8 cellular contexts compared by ENCODE assay signal in the genomic region with DNA sequence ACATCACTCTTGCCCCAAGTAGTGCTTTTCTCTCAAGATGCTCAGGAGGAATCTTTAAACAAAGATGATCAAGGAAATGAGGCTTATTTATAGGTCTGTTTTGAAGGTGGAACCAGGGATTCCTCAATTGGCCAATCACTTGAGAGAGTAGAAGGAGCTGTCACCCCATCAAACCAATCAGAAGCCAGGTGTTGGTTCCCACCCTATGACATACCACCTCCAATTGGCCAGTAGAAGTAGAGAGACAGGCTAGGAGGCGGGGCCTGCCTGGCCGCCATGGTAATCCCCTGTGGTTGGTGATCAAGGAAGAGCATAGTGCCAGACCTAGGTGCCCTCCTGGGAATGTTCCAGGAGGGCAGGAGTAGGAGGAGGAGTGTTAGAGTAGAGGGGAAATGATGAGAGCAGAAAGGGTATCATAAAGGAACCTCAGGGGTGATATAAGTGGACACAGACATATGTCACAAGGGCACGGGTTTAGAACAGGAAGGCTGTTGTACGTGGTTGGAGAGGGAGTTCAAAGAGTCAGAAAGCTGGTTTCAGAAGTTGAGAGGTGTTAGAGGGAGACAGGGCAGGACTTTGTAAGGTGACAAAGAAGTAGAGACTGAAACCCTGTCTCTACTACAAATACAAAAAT. TPM values are rescaled to one million over a fixed set of nuclear protein-coding genes. Genes with fewer than 3 reads are reported as not detected.
A peak's percentile ranks its signal among the peaks of the same experiment; 100 is the strongest.
DNase-seq lines count a peak whose midpoint lies in the region; ATAC-seq and TF ChIP-seq lines count a peak whose summit lies in the region.

No MANE protein-coding gene starts in this region.

- DNase-seq in CMK (ENCODE audit: low read depth), result peak; percentile 41
- peak; percentile 37 for DNase-seq in HT1080 (ENCODE audit: low read depth)
- peak; percentile 20 for DNase-seq in choroid plexus epithelial cell (ENCODE audit: low read depth)
- no peak for DNase-seq in DMS79 treated with DMSO at 0.1 percent for 48 hours (lab: John Stamatoyannopoulos, UW)
- no peak for DNase-seq in WERI-Rb-1
- no peak for DNase-seq in mesenteric fat pad (ENCODE audit: low spot score)

- no peaks in the 10 kb centered on the region for H3K36me3 ChIP-seq in WERI-Rb-1

- ATAC-seq in GM18520 (IDR thresholded peaks at IDR 0.05; ENCODE audit: unreplicated experiment) (peak; percentile 80), GM21723 (IDR thresholded peaks at IDR 0.05; ENCODE audit: unreplicated experiment) (no peak)

- no peaks in the 10 kb centered on the region for H3K27me3 ChIP-seq in WERI-Rb-1 (ENCODE audit: insufficient read depth, low read depth, severe bottlenecking)

- no peaks in the 10 kb centered on the region for H3K9me3 ChIP-seq in WERI-Rb-1 (ENCODE audit: severe bottlenecking)

- H3K4me3 ChIP-seq in choroid plexus epithelial cell (ENCODE audit: low read depth, low read length), result no peak overlapping the region
- no peak overlapping the region for H3K4me3 ChIP-seq in WERI-Rb-1 (ENCODE audit: low read depth, low read length)

- TF ChIP-seq CTCF in choroid plexus epithelial cell (conservative IDR thresholded peaks at IDR 0.05; ENCODE audit: low read depth, low read length), result no peak
- TF ChIP-seq CTCF in WERI-Rb-1 (IDR thresholded peaks at IDR 0.05; ENCODE audit: low read depth, low read length), result no peak

- no peak overlapping the region for H3K27ac ChIP-seq in WERI-Rb-1

RNA-seq across cellular contexts. Expression of a gene that starts 10.5 kb away (rescaled TPM):
- total RNA-seq in HT1080 (2014; rRNA removed; shearing (Covaris generic)), result not detected in 2 replicates
- polyA plus RNA-seq in HT1080 (2015; cell fraction: cytosol; rRNA removed), result not detected in 2 replicates
- not detected in 2 replicates for polyA plus RNA-seq in HT1080 (2015; cell fraction: nucleus; rRNA removed)
- not detected for total RNA-seq in mesenteric fat pad

RNA-seq across cellular contexts. Expression of a gene that starts 16.1 kb away (rescaled TPM):
- 19.7 and 21.1 TPM in 2 replicates for total RNA-seq in HT1080 (2014; rRNA removed; shearing (Covaris generic))
- 8.8 and 9.8 TPM in 2 replicates for polyA plus RNA-seq in HT1080 (2015; cell fraction: cytosol; rRNA removed)
- polyA plus RNA-seq in HT1080 (2015; cell fraction: nucleus; rRNA removed), result 42.6 and 43.6 TPM in 2 replicates
- 6.4 TPM for total RNA-seq in mesenteric fat pad

RNA-seq across cellular contexts. Expression of a gene that starts 32.4 kb away (rescaled TPM):
- total RNA-seq in HT1080 (2014; rRNA removed; shearing (Covaris generic)), result 71.9 and 93.9 TPM in 2 replicates
- 60.8 and 74.9 TPM in 2 replicates for polyA plus RNA-seq in HT1080 (2015; cell fraction: cytosol; rRNA removed)
- 73.1 and 76.0 TPM in 2 replicates for polyA plus RNA-seq in HT1080 (2015; cell fraction: nucleus; rRNA removed)
- total RNA-seq in mesenteric fat pad, result 63.9 TPM

RNA-seq across cellular contexts. Expression of a gene that starts 33.0 kb away (rescaled TPM):
- not detected in 2 replicates for total RNA-seq in HT1080 (2014; rRNA removed; shearing (Covaris generic))
- not detected in 2 replicates for polyA plus RNA-seq in HT1080 (2015; cell fraction: cytosol; rRNA removed)
- polyA plus RNA-seq in HT1080 (2015; cell fraction: nucleus; rRNA removed), result not detected in 2 replicates
- total RNA-seq in mesenteric fat pad, result not detected

RNA-seq across cellular contexts. Expression of a gene that starts 45.1 kb away (rescaled TPM):
- total RNA-seq in HT1080 (2014; rRNA removed; shearing (Covaris generic)), result 0.50 and 2.5 TPM in 2 replicates
- 0.91 and 2.1 TPM in 2 replicates for polyA plus RNA-seq in HT1080 (2015; cell fraction: cytosol; rRNA removed)
- 0.88 TPM in 1 of 2 replicates, not detected in the other for polyA plus RNA-seq in HT1080 (2015; cell fraction: nucleus; rRNA removed)
- 0.74 TPM for total RNA-seq in mesenteric fat pad

Comparison
In these comparisons a context has a peak if more than half of its experiments do, and no peak if none do; other contexts are left out.
1. DNase-seq: peak in CMK (single experiment), HT1080 (single experiment) and choroid plexus epithelial cell (single experiment); none in DMS79 treated with DMSO at 0.1 percent for 48 hours (single experiment), WERI-Rb-1 (single experiment) and mesenteric fat pad (single experiment).